ENCODE assay signal across 21 cellular contexts in genomic region chr4:85956296-85956955, GRCh38.
"Had no signal": no experiment of that assay in that cellular context is flagged by ENCODE, and none has a peak within 500 bp of the region (broad histone marks: within the 10 kb centered on the region; RNA-seq: fewer than 3 reads in every experiment).

No MANE protein-coding gene starts in this region.

- H3K4me3 Mint-ChIP-seq: activated CD8-positive, alpha-beta T cell treated with anti-CD3 and anti-CD28 coated beads, Interleukin-2, amount 10 ng/mL, durations not matched to agents 7 days and 5 days; activated naive CD8-positive, alpha-beta T cell treated with anti-CD3 and anti-CD28 coated beads, Interleukin-2, amount 50 U/mL, for 24 hours; activated T-helper 1 cell treated with anti-CD3 and anti-CD28 coated beads, Interleukin-12 subunit alpha, Interleukin-12 subunit beta, Interleukin-2, Interleukin-4 antibody, amounts not matched to agents 30 ng/mL and 10 ng/mL and 1 ng/mL, durations not matched to agents 14 hours and 24 hours and 36 hours; natural killer cell; stimulated activated naive CD8-positive, alpha-beta T cell treated with anti-CD3 and anti-CD28 coated beads, Interleukin-15, Interleukin-2, amounts not matched to agents 100 ng/mL and 50 ng/mL, for 24 hours; T-helper 2 cell treated with Interferon-gamma antibody and Interleukin-4, amounts not matched to agents 5 μg/mL and 100 μg/mL, for 36 hours had no signal

- H3K27ac ChIP-seq: epithelial cell of prostate, heart left ventricle, left lung, right lobe of liver, skin epidermis, transverse colon, vagina, WERI-Rb-1 had no signal

- H3K9me3 ChIP-seq: heart left ventricle, left lung, right lobe of liver, transverse colon, vagina had no signal

- H3K4me3 ChIP-seq: heart left ventricle, left lung, right lobe of liver, skin epidermis, transverse colon, vagina had no signal

- DNase-seq: activated CD4-positive, alpha-beta T cell treated with anti-CD3 and anti-CD28 coated beads for 1 hour; activated CD4-positive, alpha-beta T cell treated with anti-CD3 and anti-CD28 coated beads, Interleukin-2, amount 50 U/mL, for 1 hour; activated CD8-positive, alpha-beta T cell treated with anti-CD3 and anti-CD28 coated beads, Interleukin-2, amount 10 ng/mL, durations not matched to agents 7 days and 5 days; activated gamma-delta T cell; activated naive CD4-positive, alpha-beta T cell treated with anti-CD3 and anti-CD28 coated beads, Interleukin-2, amount 50 U/mL, for 16 hours; activated naive CD8-positive, alpha-beta T cell treated with anti-CD3 and anti-CD28 coated beads, Interleukin-2, amount 50 U/mL, for 24 hours; heart left ventricle; left lung; midbrain; natural killer cell; nucleus accumbens; right lobe of liver; stimulated activated CD4-positive, alpha-beta T cell treated with anti-CD3 and anti-CD28 coated beads, Interleukin-1b, Interleukin-23, amount 100 ng/mL, for 48 hours; transverse colon; WERI-Rb-1 had no signal

- H3K9me3 Mint-ChIP-seq: activated naive CD8-positive, alpha-beta T cell treated with anti-CD3 and anti-CD28 coated beads, Interleukin-2, amount 50 U/mL, for 24 hours; activated T-helper 1 cell treated with anti-CD3 and anti-CD28 coated beads, Interleukin-12 subunit alpha, Interleukin-12 subunit beta, Interleukin-2, Interleukin-4 antibody, amounts not matched to agents 30 ng/mL and 10 ng/mL and 1 ng/mL, durations not matched to agents 14 hours and 24 hours and 36 hours; stimulated activated naive CD8-positive, alpha-beta T cell treated with anti-CD3 and anti-CD28 coated beads, Interleukin-15, Interleukin-2, amounts not matched to agents 100 ng/mL and 50 ng/mL, for 24 hours; T-helper 2 cell treated with Interferon-gamma antibody and Interleukin-4, amounts not matched to agents 5 μg/mL and 100 μg/mL, for 36 hours had no signal

- H3K36me3 ChIP-seq: heart left ventricle, left lung, right lobe of liver, transverse colon, vagina, WERI-Rb-1 had no signal

- H3K4me1 ChIP-seq: left lung, right lobe of liver had no signal

- H3K36me3 Mint-ChIP-seq: natural killer cell had no signal

- H3K27ac Mint-ChIP-seq: activated CD8-positive, alpha-beta T cell treated with anti-CD3 and anti-CD28 coated beads, Interleukin-2, amount 10 ng/mL, durations not matched to agents 7 days and 5 days; activated naive CD8-positive, alpha-beta T cell treated with anti-CD3 and anti-CD28 coated beads, Interleukin-2, amount 50 U/mL, for 24 hours; activated T-helper 1 cell treated with anti-CD3 and anti-CD28 coated beads, Interleukin-12 subunit alpha, Interleukin-12 subunit beta, Interleukin-2, Interleukin-4 antibody, amounts not matched to agents 30 ng/mL and 10 ng/mL and 1 ng/mL, durations not matched to agents 14 hours and 24 hours and 36 hours; natural killer cell; stimulated activated naive CD8-positive, alpha-beta T cell treated with anti-CD3 and anti-CD28 coated beads, Interleukin-15, Interleukin-2, amounts not matched to agents 100 ng/mL and 50 ng/mL, for 24 hours; T-helper 2 cell treated with Interferon-gamma antibody and Interleukin-4, amounts not matched to agents 5 μg/mL and 100 μg/mL, for 36 hours had no signal

- H3K27me3 Mint-ChIP-seq: activated naive CD8-positive, alpha-beta T cell treated with anti-CD3 and anti-CD28 coated beads, Interleukin-2, amount 50 U/mL, for 24 hours; stimulated activated naive CD8-positive, alpha-beta T cell treated with anti-CD3 and anti-CD28 coated beads, Interleukin-15, Interleukin-2, amounts not matched to agents 100 ng/mL and 50 ng/mL, for 24 hours had no signal

- ATAC-seq: activated CD8-positive, alpha-beta T cell treated with anti-CD3 and anti-CD28 coated beads, Interleukin-2, amount 10 ng/mL, durations not matched to agents 7 days and 5 days; activated naive CD8-positive, alpha-beta T cell treated with anti-CD3 and anti-CD28 coated beads, Interleukin-2, amount 50 U/mL, for 24 hours; heart left ventricle; left lung; natural killer cell; right lobe of liver had no signal

- H3K4me1 Mint-ChIP-seq: activated naive CD8-positive, alpha-beta T cell treated with anti-CD3 and anti-CD28 coated beads, Interleukin-2, amount 50 U/mL, for 24 hours; natural killer cell had no signal

- H3K27me3 ChIP-seq: heart left ventricle, left lung, right lobe of liver, transverse colon, vagina had no signal
